13 cellular contexts compared by ENCODE assay signal in the genomic region with DNA sequence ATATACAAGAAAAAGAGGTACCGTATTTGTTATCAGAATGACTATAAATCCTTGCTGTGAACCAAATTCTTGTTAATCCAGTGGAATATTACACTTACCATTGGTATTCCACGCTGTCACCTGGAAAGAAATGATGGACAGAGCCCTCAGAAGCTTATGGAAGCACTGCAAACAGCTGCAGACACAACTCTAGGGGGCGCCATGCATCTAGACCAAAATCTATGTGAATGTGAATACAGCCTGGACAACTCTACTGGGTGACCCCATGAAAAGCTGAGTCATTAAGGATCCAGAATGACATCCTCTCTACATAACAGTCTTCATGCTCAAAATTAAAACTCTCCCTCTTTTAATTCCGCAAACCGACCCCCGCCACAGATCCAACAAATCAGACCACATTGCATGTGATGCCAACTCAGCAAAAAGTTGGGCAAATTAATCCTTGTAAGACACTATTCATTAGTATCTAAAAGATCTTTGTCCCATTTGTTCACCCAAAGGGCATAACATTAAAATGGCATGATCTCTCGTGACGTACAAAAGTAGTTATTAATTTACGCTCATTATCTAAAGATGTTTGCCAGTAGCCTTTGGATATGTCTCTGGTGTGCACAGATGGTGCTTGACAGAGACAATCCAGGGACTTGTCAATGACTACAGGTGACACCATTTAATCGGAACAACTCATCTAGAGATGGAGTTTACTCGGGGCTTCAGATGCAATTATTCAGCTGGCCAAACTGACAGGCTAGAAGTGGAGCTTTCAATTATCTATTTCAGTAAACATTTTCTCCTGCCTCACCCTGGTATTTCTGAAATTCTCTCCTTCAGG.
A peak's percentile ranks its signal among the peaks of the same experiment; 100 is the strongest.
DNase-seq lines count a peak whose midpoint lies in the region; ATAC-seq and TF ChIP-seq lines count a peak whose summit lies in the region.
"Had no signal": no experiment of that assay in that cellular context is flagged by ENCODE, and none has a peak within 500 bp of the region (broad histone marks: within the 10 kb centered on the region; RNA-seq: fewer than 3 reads in every experiment).

No MANE protein-coding gene starts in this region.

- peak; percentile 26 for TF ChIP-seq CTCF in HFF-Myc (IDR thresholded peaks at IDR 0.05; ENCODE audit: low read depth, low read length, missing control alignments)

- ATAC-seq in GM21367 (IDR thresholded peaks at IDR 0.05; ENCODE audit: unreplicated experiment) (no peak), GM18870 (IDR thresholded peaks at IDR 0.05; ENCODE audit: unreplicated experiment) (no peak), GM19455 (IDR thresholded peaks at IDR 0.05; ENCODE audit: unreplicated experiment) (no peak)
- ATAC-seq: left lobe of liver had no signal

- no peak overlapping the region for H3K4me3 ChIP-seq in HFF-Myc (replicated peaks; ENCODE audit: low read depth, low read length)
- H3K4me3 ChIP-seq: spleen, upper lobe of left lung had no signal

- in situ Hi-C loops in SK-MEL-5 (cut with HindIII; ENCODE audit: low pct_unique_long_range_greater_than_20kb, low sequenced_read_pairs): no loop called here

- DNase-seq in DMS153 treated with DMSO at 0.1 percent for 48 hours (lab: John Stamatoyannopoulos, UW; ENCODE audit: unreplicated experiment): peak; percentile 9
- no peak for DNase-seq in DMS153 (lab: John Stamatoyannopoulos, UW)
- DNase-seq in HFF-Myc (ENCODE audit: extremely low read depth, low read depth): no peak
- peak; percentile 58 for DNase-seq in SK-MEL-5 (ENCODE audit: low read depth, low spot score)
- peak; percentile 36 for DNase-seq in iPS-NIHi7 (ENCODE audit: extremely low spot score)
- DNase-seq: anterior cingulate cortex, SIG-M5, spleen, upper lobe of left lung had no signal

Comparison
In these comparisons a context has a peak if more than half of its experiments do, and no peak if none do; other contexts are left out.
1. DNase-seq: peak in DMS153 treated with DMSO at 0.1 percent for 48 hours (single experiment), SK-MEL-5 (single experiment) and iPS-NIHi7 (single experiment); none in DMS153 (single experiment) and HFF-Myc (single experiment).